ENCODE assay signal across 8 cellular contexts in the genomic region with DNA sequence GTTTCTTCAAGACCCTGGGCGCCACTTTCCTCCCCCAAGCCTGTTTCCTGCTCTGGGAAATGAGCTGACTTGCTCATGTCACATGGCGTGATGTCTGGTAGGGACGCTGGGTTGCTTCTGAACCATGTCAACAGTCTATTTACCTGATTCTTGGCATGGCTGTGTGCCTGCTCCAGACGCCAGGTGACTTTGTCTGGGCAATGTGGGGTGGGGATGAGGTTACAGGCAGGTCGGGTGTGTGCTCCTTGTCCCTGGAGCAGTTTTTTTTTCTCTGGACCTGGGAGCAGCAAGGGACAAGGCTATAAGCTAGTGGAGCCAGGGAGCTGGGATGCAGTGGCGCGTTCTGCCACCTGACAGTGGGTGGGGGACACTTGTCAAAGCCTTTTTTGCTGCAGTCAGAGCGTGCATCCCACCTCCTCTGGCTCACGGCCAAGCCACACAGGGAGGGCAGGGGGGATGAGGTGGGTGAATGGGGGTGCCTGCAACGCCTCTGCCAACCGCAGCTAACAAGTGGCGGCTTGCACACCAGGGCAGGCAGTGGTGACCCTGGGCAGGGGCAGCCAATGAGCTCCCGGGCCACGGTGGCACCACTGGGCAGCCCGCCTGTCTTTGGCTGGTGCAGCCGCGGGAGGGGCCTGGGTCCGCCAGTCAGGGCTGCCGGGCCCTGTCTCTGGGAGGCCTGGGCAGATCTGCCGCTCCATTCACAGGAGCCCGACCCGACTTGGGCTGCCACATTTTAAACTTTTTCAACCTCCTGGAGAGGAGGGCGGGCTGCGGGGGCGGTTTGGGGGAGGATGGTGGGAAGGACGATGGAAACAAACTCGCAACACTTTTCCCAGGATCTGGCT. TPM values are rescaled to one million over a fixed set of nuclear protein-coding genes. Genes with fewer than 3 reads are reported as not detected.
A peak's percentile ranks its signal among the peaks of the same experiment; 100 is the strongest.
DNase-seq lines count a peak whose midpoint lies in the region; ATAC-seq, FAIRE-seq and TF ChIP-seq lines count a peak whose summit lies in the region.

No MANE protein-coding gene starts in this region.

- H3K27ac ChIP-seq in HL-60 (replicated peaks) (peak overlapping the region; percentile 90), epithelial cell of prostate (peak overlapping the region; percentile 100)

- no peaks in the 10 kb centered on the region for H3K27me3 ChIP-seq in HL-60 (ENCODE audit: insufficient read depth, poor library complexity, severe bottlenecking)

- peak; percentile 52 for ATAC-seq in GM18867 (IDR thresholded peaks at IDR 0.05; ENCODE audit: unreplicated experiment)

- H3K4me3 ChIP-seq in HL-60 (replicated peaks; ENCODE audit: insufficient read depth, low read length), result 0 out of 2 replicates have a peak overlapping the region, but pooled peaks have one; percentile 15

- FAIRE-seq in HTR-8/SVneo (lab: Jason Lieb, UNC), result no peak

- TF ChIP-seq CTCF in HL-60 (IDR thresholded peaks at IDR 0.05; ENCODE audit: insufficient read depth, low read length), result peak; percentile 4

- DNase-seq in HL-60 (ENCODE audit: low read depth in 1 of 2, low spot score in 1 of 2) (peak; percentile 97 to 99), NK-92 (lab: John Stamatoyannopoulos, UW; ENCODE audit: unreplicated experiment) (peak; percentile 44), activated T-cell treated with anti-CD3 and anti-CD28 coated beads for 1 hour (ENCODE audit: low read depth) (peak; percentile 73), epithelial cell of prostate (ENCODE audit: low read depth, low spot score) (peak; percentile 95), mucosa of gallbladder (ENCODE audit: low spot score) (peak; percentile 92), HTR-8/SVneo (ENCODE audit: insufficient read length, low spot score) (no peak)
- DNase-seq in stimulated activated CD8-positive, alpha-beta memory T cell treated with anti-CD3 and anti-CD28 coated beads, Interleukin-4, amount 100 ng/mL, for 24 hours (ENCODE audit: low read depth), result peak; percentile 79

RNA-seq across cellular contexts. Expression of a gene that starts 22.9 kb away (rescaled TPM):
- 42.5 TPM for total RNA-seq in mucosa of gallbladder

RNA-seq across cellular contexts. Expression of a gene that starts 58.1 kb away (rescaled TPM):
- 191 TPM for total RNA-seq in mucosa of gallbladder
